In the genomic region with DNA sequence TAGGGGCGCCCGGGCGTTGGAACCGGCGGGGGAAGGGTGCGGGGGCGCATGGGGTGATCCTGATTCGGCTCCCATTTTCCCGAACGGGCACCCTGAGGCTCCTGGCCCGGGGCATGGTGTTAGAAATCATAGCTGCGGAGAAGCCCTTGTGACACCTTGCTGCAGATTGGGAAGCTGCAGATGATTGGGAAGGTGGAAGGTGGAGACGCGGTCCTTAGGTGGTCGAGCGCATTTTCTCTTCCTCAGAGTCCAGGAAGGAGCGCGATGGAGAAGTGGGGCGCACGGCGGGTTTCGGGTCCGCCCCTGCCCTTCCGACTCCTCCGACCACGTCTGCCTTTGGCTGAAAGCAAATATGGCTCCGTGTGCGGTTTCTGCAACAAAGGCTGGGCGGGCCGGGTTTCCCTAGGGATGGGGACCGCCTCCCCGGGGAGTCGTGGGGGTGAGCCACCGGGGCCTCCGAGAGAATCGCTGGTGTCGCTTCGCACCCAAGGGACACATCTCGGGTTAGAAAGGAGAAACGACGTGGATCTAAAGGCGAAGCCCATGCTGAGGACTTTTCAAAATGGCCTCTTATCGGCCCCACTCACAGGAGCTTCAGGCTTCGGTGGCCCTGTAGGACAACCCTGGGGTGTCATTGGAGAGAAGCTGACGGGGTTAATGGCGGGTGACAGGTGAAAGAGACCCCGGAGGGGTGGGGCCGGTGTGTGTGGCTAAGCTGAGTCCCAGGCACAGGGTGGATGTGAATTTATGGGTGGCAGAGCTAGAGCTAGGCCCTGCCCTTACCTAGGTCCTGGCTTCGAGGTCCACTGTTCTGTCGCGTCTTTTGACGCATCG, we compare ENCODE assay signal across 1 cellular context.
TF ChIP-seq lines count a peak whose summit lies in the region.

No MANE protein-coding gene starts in this region.

TF ChIP-seq in HepG2, 621 proteins besides CTCF, POLR2A, EP300 and RAD21 (continued from another document and continues in another):
- TF ChIP-seq, protein P1, sequence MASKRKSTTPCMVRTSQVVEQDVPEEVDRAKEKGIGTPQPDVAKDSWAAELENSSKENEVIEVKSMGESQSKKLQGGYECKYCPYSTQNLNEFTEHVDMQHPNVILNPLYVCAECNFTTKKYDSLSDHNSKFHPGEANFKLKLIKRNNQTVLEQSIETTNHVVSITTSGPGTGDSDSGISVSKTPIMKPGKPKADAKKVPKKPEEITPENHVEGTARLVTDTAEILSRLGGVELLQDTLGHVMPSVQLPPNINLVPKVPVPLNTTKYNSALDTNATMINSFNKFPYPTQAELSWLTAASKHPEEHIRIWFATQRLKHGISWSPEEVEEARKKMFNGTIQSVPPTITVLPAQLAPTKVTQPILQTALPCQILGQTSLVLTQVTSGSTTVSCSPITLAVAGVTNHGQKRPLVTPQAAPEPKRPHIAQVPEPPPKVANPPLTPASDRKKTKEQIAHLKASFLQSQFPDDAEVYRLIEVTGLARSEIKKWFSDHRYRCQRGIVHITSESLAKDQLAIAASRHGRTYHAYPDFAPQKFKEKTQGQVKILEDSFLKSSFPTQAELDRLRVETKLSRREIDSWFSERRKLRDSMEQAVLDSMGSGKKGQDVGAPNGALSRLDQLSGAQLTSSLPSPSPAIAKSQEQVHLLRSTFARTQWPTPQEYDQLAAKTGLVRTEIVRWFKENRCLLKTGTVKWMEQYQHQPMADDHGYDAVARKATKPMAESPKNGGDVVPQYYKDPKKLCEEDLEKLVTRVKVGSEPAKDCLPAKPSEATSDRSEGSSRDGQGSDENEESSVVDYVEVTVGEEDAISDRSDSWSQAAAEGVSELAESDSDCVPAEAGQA (IDR thresholded peaks at IDR 0.05; ENCODE audit: low read depth): no peak
- TF ChIP-seq, protein P1 (CRISPR knock-in tag; IDR thresholded peaks at IDR 0.05; ENCODE audit: borderline replicate concordance): no peak
- TF ChIP-seq ZNF557 (CRISPR knock-in tag; IDR thresholded peaks at IDR 0.05) (no peak), MYC (CRISPR knock-in tag; IDR thresholded peaks at IDR 0.05; ENCODE audit: borderline replicate concordance) (no peak; the same call in 1 of the 2 replicates), POGZ (CRISPR knock-in tag; IDR thresholded peaks at IDR 0.05) (no peak; the same call in 1 of the 2 replicates), NFE2L2 (IDR thresholded peaks at IDR 0.05; ENCODE audit: low read length) (no peak), ZNF383 (CRISPR knock-in tag; IDR thresholded peaks at IDR 0.05; ENCODE audit: borderline replicate concordance) (no peak), MTF2 (CRISPR knock-in tag; IDR thresholded peaks at IDR 0.05; ENCODE audit: borderline replicate concordance) (no peak), CCAR2 (optimal IDR thresholded peaks at IDR 0.05; ENCODE audit: low read depth, low read length) (no peak), ZKSCAN8 (CRISPR knock-in tag; IDR thresholded peaks at IDR 0.05; ENCODE audit: borderline replicate concordance) (no peak), ZZZ3 (CRISPR knock-in tag; IDR thresholded peaks at IDR 0.05; ENCODE audit: borderline replicate concordance) (no peak; the same call in 1 of the 2 replicates), PHF8 (CRISPR knock-in tag; IDR thresholded peaks at IDR 0.05) (no peak; the same call in 1 of the 2 replicates), PHF21A (CRISPR knock-in tag; IDR thresholded peaks at IDR 0.05) (no peak), ZEB1 (IDR thresholded peaks at IDR 0.05; ENCODE audit: insufficient replicate concordance, low read depth) (no peak), ZNF841 (CRISPR knock-in tag; IDR thresholded peaks at IDR 0.05; ENCODE audit: borderline replicate concordance) (no peak; the same call in 1 of the 2 replicates), NFE2 (CRISPR knock-in tag; IDR thresholded peaks at IDR 0.05) (no peak), SMYD3 (CRISPR knock-in tag; IDR thresholded peaks at IDR 0.05) (no peak), ATF7-NPFF (CRISPR knock-in tag; IDR thresholded peaks at IDR 0.05; ENCODE audit: low read depth) (no peak; the same call in 1 of the 2 replicates), BORCS8-MEF2B (CRISPR knock-in tag; IDR thresholded peaks at IDR 0.05) (no peak), NBN (conservative IDR thresholded peaks at IDR 0.05) (no peak), CHCHD3 (CRISPR knock-in tag; IDR thresholded peaks at IDR 0.05) (no peak), TAF1 (CRISPR knock-in tag; IDR thresholded peaks at IDR 0.05) (no peak), THAP11 (CRISPR knock-in tag; IDR thresholded peaks at IDR 0.05) (no peak), ZNF772 (CRISPR knock-in tag; IDR thresholded peaks at IDR 0.05) (no peak), ZNF501 (CRISPR knock-in tag; IDR thresholded peaks at IDR 0.05) (no peak; the same call in 1 of the 2 replicates), TOE1 (CRISPR knock-in tag; IDR thresholded peaks at IDR 0.05) (no peak), JUNB (CRISPR knock-in tag; IDR thresholded peaks at IDR 0.05; ENCODE audit: borderline replicate concordance) (no peak), FOSL1 (CRISPR knock-in tag; IDR thresholded peaks at IDR 0.05; ENCODE audit: borderline replicate concordance) (no peak), ZNF496 (CRISPR knock-in tag; IDR thresholded peaks at IDR 0.05; ENCODE audit: insufficient replicate concordance) (no peak), ZNF350 (CRISPR knock-in tag; IDR thresholded peaks at IDR 0.05; ENCODE audit: borderline replicate concordance, low read depth) (no peak), SIN3B (IDR thresholded peaks at IDR 0.05; ENCODE audit: low read length) (no peak), ZNF121 (CRISPR knock-in tag; IDR thresholded peaks at IDR 0.05) (no peak), ZNF317 (CRISPR knock-in tag; IDR thresholded peaks at IDR 0.05) (no peak), ZNF264 (CRISPR knock-in tag; IDR thresholded peaks at IDR 0.05) (no peak), ATF7 (IDR thresholded peaks at IDR 0.05) (no peak), ATF7 (CRISPR knock-in tag; IDR thresholded peaks at IDR 0.05) (no peak)
- TF ChIP-seq, protein P2, sequence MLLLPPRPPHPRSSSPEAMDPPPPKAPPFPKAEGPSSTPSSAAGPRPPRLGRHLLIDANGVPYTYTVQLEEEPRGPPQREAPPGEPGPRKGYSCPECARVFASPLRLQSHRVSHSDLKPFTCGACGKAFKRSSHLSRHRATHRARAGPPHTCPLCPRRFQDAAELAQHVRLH (CRISPR knock-in tag; IDR thresholded peaks at IDR 0.05; ENCODE audit: borderline replicate concordance, low read depth): no peak
- TF ChIP-seq, protein P3, sequence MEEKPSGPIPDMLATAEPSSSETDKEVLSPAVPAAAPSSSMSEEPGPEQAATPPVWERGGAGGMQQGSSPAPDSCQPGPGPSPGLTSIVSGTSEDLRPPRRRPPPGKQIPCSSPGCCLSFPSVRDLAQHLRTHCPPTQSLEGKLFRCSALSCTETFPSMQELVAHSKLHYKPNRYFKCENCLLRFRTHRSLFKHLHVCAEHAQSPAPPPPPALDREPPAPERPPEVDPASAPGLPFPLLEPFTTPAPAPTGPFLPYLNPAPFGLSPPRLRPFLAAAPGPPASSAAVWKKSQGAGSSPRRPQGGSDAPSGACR (CRISPR knock-in tag; IDR thresholded peaks at IDR 0.05): 0 out of 2 replicates have a peak, but pooled peaks have one; percentile 52
- TF ChIP-seq, protein P4, sequence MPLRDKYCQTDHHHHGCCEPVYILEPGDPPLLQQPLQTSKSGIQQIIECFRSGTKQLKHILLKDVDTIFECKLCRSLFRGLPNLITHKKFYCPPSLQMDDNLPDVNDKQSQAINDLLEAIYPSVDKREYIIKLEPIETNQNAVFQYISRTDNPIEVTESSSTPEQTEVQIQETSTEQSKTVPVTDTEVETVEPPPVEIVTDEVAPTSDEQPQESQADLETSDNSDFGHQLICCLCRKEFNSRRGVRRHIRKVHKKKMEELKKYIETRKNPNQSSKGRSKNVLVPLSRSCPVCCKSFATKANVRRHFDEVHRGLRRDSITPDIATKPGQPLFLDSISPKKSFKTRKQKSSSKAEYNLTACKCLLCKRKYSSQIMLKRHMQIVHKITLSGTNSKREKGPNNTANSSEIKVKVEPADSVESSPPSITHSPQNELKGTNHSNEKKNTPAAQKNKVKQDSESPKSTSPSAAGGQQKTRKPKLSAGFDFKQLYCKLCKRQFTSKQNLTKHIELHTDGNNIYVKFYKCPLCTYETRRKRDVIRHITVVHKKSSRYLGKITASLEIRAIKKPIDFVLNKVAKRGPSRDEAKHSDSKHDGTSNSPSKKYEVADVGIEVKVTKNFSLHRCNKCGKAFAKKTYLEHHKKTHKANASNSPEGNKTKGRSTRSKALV (CRISPR knock-in tag; IDR thresholded peaks at IDR 0.05): no peak
- TF ChIP-seq, protein P5, sequence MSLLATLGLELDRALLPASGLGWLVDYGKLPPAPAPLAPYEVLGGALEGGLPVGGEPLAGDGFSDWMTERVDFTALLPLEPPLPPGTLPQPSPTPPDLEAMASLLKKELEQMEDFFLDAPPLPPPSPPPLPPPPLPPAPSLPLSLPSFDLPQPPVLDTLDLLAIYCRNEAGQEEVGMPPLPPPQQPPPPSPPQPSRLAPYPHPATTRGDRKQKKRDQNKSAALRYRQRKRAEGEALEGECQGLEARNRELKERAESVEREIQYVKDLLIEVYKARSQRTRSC (CRISPR knock-in tag; IDR thresholded peaks at IDR 0.05; ENCODE audit: low read depth): no peak
- TF ChIP-seq, protein P6, sequence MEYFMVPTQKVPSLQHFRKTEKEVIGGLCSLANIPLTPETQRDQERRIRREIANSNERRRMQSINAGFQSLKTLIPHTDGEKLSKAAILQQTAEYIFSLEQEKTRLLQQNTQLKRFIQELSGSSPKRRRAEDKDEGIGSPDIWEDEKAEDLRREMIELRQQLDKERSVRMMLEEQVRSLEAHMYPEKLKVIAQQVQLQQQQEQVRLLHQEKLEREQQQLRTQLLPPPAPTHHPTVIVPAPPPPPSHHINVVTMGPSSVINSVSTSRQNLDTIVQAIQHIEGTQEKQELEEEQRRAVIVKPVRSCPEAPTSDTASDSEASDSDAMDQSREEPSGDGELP (IDR thresholded peaks at IDR 0.05; ENCODE audit: borderline replicate concordance, low read depth): no peak
- TF ChIP-seq, protein P7, sequence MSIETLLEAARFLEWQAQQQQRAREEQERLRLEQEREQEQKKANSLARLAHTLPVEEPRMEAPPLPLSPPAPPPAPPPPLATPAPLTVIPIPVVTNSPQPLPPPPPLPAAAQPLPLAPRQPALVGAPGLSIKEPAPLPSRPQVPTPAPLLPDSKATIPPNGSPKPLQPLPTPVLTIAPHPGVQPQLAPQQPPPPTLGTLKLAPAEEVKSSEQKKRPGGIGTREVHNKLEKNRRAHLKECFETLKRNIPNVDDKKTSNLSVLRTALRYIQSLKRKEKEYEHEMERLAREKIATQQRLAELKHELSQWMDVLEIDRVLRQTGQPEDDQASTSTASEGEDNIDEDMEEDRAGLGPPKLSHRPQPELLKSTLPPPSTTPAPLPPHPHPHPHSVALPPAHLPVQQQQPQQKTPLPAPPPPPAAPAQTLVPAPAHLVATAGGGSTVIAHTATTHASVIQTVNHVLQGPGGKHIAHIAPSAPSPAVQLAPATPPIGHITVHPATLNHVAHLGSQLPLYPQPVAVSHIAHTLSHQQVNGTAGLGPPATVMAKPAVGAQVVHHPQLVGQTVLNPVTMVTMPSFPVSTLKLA (IDR thresholded peaks at IDR 0.05): no peak
- TF ChIP-seq, protein P8, sequence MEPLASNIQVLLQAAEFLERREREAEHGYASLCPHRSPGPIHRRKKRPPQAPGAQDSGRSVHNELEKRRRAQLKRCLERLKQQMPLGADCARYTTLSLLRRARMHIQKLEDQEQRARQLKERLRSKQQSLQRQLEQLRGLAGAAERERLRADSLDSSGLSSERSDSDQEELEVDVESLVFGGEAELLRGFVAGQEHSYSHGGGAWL (CRISPR knock-in tag; IDR thresholded peaks at IDR 0.05): no peak
- TF ChIP-seq, protein P9, sequence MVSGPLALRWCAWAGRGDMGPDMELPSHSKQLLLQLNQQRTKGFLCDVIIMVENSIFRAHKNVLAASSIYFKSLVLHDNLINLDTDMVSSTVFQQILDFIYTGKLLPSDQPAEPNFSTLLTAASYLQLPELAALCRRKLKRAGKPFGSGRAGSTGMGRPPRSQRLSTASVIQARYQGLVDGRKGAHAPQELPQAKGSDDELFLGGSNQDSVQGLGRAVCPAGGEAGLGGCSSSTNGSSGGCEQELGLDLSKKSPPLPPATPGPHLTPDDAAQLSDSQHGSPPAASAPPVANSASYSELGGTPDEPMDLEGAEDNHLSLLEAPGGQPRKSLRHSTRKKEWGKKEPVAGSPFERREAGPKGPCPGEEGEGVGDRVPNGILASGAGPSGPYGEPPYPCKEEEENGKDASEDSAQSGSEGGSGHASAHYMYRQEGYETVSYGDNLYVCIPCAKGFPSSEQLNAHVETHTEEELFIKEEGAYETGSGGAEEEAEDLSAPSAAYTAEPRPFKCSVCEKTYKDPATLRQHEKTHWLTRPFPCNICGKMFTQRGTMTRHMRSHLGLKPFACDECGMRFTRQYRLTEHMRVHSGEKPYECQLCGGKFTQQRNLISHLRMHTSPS (CRISPR knock-in tag; IDR thresholded peaks at IDR 0.05; ENCODE audit: low read depth): 0 out of 2 replicates have a peak, but pooled peaks have one; percentile 10
- TF ChIP-seq, protein P10, sequence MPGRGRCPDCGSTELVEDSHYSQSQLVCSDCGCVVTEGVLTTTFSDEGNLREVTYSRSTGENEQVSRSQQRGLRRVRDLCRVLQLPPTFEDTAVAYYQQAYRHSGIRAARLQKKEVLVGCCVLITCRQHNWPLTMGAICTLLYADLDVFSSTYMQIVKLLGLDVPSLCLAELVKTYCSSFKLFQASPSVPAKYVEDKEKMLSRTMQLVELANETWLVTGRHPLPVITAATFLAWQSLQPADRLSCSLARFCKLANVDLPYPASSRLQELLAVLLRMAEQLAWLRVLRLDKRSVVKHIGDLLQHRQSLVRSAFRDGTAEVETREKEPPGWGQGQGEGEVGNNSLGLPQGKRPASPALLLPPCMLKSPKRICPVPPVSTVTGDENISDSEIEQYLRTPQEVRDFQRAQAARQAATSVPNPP (CRISPR knock-in tag; IDR thresholded peaks at IDR 0.05): no peak
